In the genomic region with DNA sequence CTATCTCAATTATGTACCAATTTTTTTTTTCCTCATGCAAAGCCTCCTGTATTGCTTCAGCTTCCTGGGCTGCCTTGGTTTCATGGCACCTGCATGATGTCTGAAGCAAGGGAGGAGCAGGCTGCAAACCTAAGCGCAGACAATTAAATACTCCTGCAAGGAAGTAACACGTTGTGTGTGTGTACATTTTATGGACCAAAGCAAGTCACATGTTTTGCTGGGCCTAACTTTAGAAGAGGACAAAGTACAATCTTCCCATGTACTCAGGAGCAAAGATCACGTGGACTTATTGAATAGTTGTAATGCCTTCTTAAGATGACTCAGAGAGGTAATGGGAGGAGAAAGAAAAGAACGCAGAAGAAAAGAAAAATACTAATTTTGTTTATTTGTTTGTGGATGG, we compare ENCODE assay signal across 21 cellular contexts.
"Had no signal": no experiment of that assay in that cellular context is flagged by ENCODE, and none has a peak within 500 bp of the region (broad histone marks: within the 10 kb centered on the region; RNA-seq: fewer than 3 reads in every experiment).

No MANE protein-coding gene starts in this region.

- FAIRE-seq: endometrium, frontal cortex, keratinocyte, urothelium cell line had no signal

- H3K27ac Mint-ChIP-seq: effector memory CD8-positive, alpha-beta T cell; memory B cell; naive thymus-derived CD4-positive, alpha-beta T cell; neural progenitor cell; stimulated activated effector memory CD8-positive, alpha-beta T cell treated with anti-CD3 and anti-CD28 coated beads, Interleukin-12 subunit alpha, Interleukin-12 subunit beta, amount 100 ng/mL, for 72 hours had no signal

- H3K4me3 Mint-ChIP-seq: effector memory CD8-positive, alpha-beta T cell; memory B cell; naive thymus-derived CD4-positive, alpha-beta T cell; nephron; neural progenitor cell; stimulated activated effector memory CD8-positive, alpha-beta T cell treated with anti-CD3 and anti-CD28 coated beads, Interleukin-12 subunit alpha, Interleukin-12 subunit beta, amount 100 ng/mL, for 72 hours had no signal

- H3K36me3 Mint-ChIP-seq: memory B cell; naive thymus-derived CD4-positive, alpha-beta T cell; neural progenitor cell; stimulated activated effector memory CD8-positive, alpha-beta T cell treated with anti-CD3 and anti-CD28 coated beads, Interleukin-12 subunit alpha, Interleukin-12 subunit beta, amount 100 ng/mL, for 72 hours had no signal

- H3K9me3 Mint-ChIP-seq: nephron, neural progenitor cell had no signal

- H3K4me1 Mint-ChIP-seq: memory B cell; naive thymus-derived CD4-positive, alpha-beta T cell; neural progenitor cell; stimulated activated effector memory CD8-positive, alpha-beta T cell treated with anti-CD3 and anti-CD28 coated beads, Interleukin-12 subunit alpha, Interleukin-12 subunit beta, amount 100 ng/mL, for 72 hours had no signal

- H3K27me3 Mint-ChIP-seq: effector memory CD8-positive, alpha-beta T cell; memory B cell; naive thymus-derived CD4-positive, alpha-beta T cell had no signal

- ATAC-seq: effector memory CD8-positive, alpha-beta T cell; left lobe of liver; naive thymus-derived CD4-positive, alpha-beta T cell; sciatic nerve; stimulated activated effector memory CD8-positive, alpha-beta T cell treated with anti-CD3 and anti-CD28 coated beads, Interleukin-12 subunit alpha, Interleukin-12 subunit beta, amount 100 ng/mL, for 72 hours; stimulated activated naive CD8-positive, alpha-beta T cell treated with anti-CD3 and anti-CD28 coated beads, Interleukin-15, Interleukin-2, amounts not matched to agents 100 U/mL and 50 U/mL, for 24 hours had no signal

- DNase-seq: cortex of kidney; effector memory CD8-positive, alpha-beta T cell; naive thymus-derived CD4-positive, alpha-beta T cell; stimulated activated CD4-positive, alpha-beta T cell treated with anti-CD3 and anti-CD28 coated beads, Interleukin-12 subunit alpha, Interleukin-12 subunit beta, amount 100 ng/mL, for 4 hours; stimulated activated CD4-positive, alpha-beta T cell treated with anti-CD3 and anti-CD28 coated beads, Interleukin-1b, Interleukin-23, amount 100 ng/mL, for 48 hours; stimulated activated CD4-positive, alpha-beta T cell treated with anti-CD3 and anti-CD28 coated beads, Interleukin-4, amount 100 ng/mL, for 1 hour; stimulated activated naive CD8-positive, alpha-beta T cell treated with anti-CD3 and anti-CD28 coated beads, Interleukin-15, Interleukin-2, amounts not matched to agents 100 U/mL and 50 U/mL, for 24 hours; substantia nigra; testis; tibial artery; upper lobe of left lung had no signal
